In genomic region chr1:41626146-41626545, GRCh38 we compare ENCODE assay signal across 13 cellular contexts.
DNase-seq lines count a peak whose midpoint lies in the region; ATAC-seq, FAIRE-seq and TF ChIP-seq lines count a peak whose summit lies in the region.
"Had no signal": no experiment of that assay in that cellular context is flagged by ENCODE, and none has a peak within 500 bp of the region (broad histone marks: within the 10 kb centered on the region; RNA-seq: fewer than 3 reads in every experiment).

No MANE protein-coding gene starts in this region.

- H3K4me2 ChIP-seq in astrocyte (ENCODE audit: low read length) = peak overlapping the region; percentile 16

- H2AFZ ChIP-seq in astrocyte (ENCODE audit: low read depth, low read length) = no peak overlapping the region

- TF ChIP-seq CTCF in astrocyte (IDR thresholded peaks at IDR 0.05; ENCODE audit: insufficient read depth, low read depth, low read length) = no peak

- H3K4me3 Mint-ChIP-seq in astrocyte (ENCODE audit: unreplicated experiment) = peak overlapping the region; percentile 58
- H3K4me3 Mint-ChIP-seq: CD8-positive, alpha-beta T cell; WTC11 had no signal

- FAIRE-seq in astrocyte (lab: Jason Lieb, UNC) = no peak

- peaks cover 60% of the 10 kb centered on the region for H3K4me1 Mint-ChIP-seq in astrocyte (ENCODE audit: low read depth, unreplicated experiment)

- no peaks in the 10 kb centered on the region for H3K9me3 ChIP-seq in astrocyte (ENCODE audit: insufficient read depth, low read depth, low read length)
- H3K9me3 ChIP-seq: esophagus muscularis mucosa, left lung had no signal

- peaks cover 63% of the 10 kb centered on the region for H3K4me1 ChIP-seq in astrocyte (ENCODE audit: insufficient read depth, low read length)

- H3K36me3 ChIP-seq in astrocyte (ENCODE audit: insufficient read depth, low read length) = peaks cover 2% of the 10 kb centered on the region
- H3K36me3 ChIP-seq: esophagus muscularis mucosa had no signal

- no peaks in the 10 kb centered on the region for H3K27me3 Mint-ChIP-seq in astrocyte (ENCODE audit: low read depth, unreplicated experiment)

- H3K36me3 Mint-ChIP-seq in astrocyte (ENCODE audit: low read depth, unreplicated experiment) = peaks cover 2% of the 10 kb centered on the region
- H3K36me3 Mint-ChIP-seq: WTC11 had no signal

- peak overlapping the region; percentile 42 for H3K27ac Mint-ChIP-seq in astrocyte (ENCODE audit: unreplicated experiment)
- H3K27ac Mint-ChIP-seq: CD8-positive, alpha-beta T cell; WTC11 had no signal

- H3K27me3 ChIP-seq in astrocyte (ENCODE audit: insufficient read depth, low read length) = no peaks in the 10 kb centered on the region
- H3K27me3 ChIP-seq: esophagus muscularis mucosa, left lung had no signal

- H3K27ac ChIP-seq in astrocyte (ENCODE audit: low read depth, low read length) (peak overlapping the region; percentile 1), substantia nigra (ENCODE audit: low read depth, low read length, poor library complexity, severe bottlenecking) (no peak overlapping the region)
- H3K27ac ChIP-seq: esophagus muscularis mucosa, left lung had no signal

- H4K20me1 ChIP-seq in astrocyte (ENCODE audit: insufficient read depth, low read length) = peaks cover 18% of the 10 kb centered on the region

- no peaks in the 10 kb centered on the region for H3K9me3 Mint-ChIP-seq in astrocyte (ENCODE audit: unreplicated experiment)
- H3K9me3 Mint-ChIP-seq: CD8-positive, alpha-beta T cell; WTC11 had no signal

- H3K9ac ChIP-seq in astrocyte (ENCODE audit: low read length) = peak overlapping the region; percentile 24

- H3K79me2 ChIP-seq in astrocyte (ENCODE audit: insufficient read depth, low read length) = peaks cover 57% of the 10 kb centered on the region

- peak; percentile 57 for DNase-seq in EL
- DNase-seq in NCI-H2107 treated with DMSO at 0.1 percent for 48 hours (lab: John Stamatoyannopoulos, UW; ENCODE audit: unreplicated experiment) = peak; percentile 64
- DNase-seq in astrocyte (ENCODE audit: low read depth) = peak; percentile 65
- peak; percentile 83 for DNase-seq in myocyte (ENCODE audit: low read depth)
- DNase-seq in substantia nigra (lab: John Stamatoyannopoulos, UW) = no peak
- no peak for DNase-seq in NCI-H524 (lab: John Stamatoyannopoulos, UW)
- DNase-seq in middle frontal gyrus (ENCODE audit: extremely low spot score, low spot score) = no peak
- DNase-seq: amniotic stem cell, left lung had no signal

- no peak for ATAC-seq in GM21528 (IDR thresholded peaks at IDR 0.05; ENCODE audit: low FRiP score, unreplicated experiment)
- ATAC-seq: CD8-positive, alpha-beta T cell; WTC11 had no signal

- no peak overlapping the region for H3K4me3 ChIP-seq in astrocyte (ENCODE audit: insufficient read depth, low read depth, low read length)
- H3K4me3 ChIP-seq: esophagus muscularis mucosa, left lung had no signal

Comparison
In these comparisons a context has a peak if more than half of its experiments do, and no peak if none do; other contexts are left out.
1. DNase-seq: peak in EL (single experiment), NCI-H2107 treated with DMSO at 0.1 percent for 48 hours (single experiment), astrocyte (single experiment) and myocyte (single experiment); none in substantia nigra (0 of 49), NCI-H524 (0 of 2) and middle frontal gyrus (single experiment).